20 cellular contexts compared by ENCODE assay signal in genomic region chr17:73100363-73100762, GRCh38. TPM values are rescaled to one million over a fixed set of nuclear protein-coding genes. Genes with fewer than 3 reads are reported as not detected.
DNase-seq lines count a peak whose midpoint lies in the region; ATAC-seq, FAIRE-seq and TF ChIP-seq lines count a peak whose summit lies in the region.
"Had no signal": no experiment of that assay in that cellular context is flagged by ENCODE, and none has a peak within 500 bp of the region (broad histone marks: within the 10 kb centered on the region; RNA-seq: fewer than 3 reads in every experiment).

No MANE protein-coding gene starts in this region.

- H3K27ac Mint-ChIP-seq in activated CD4-positive, alpha-beta memory T cell treated with anti-CD3 and anti-CD28 coated beads, Interleukin-2, amount 10 ng/mL, durations not matched to agents 7 days and 5 days, result no peak overlapping the region
- no peak overlapping the region for H3K27ac Mint-ChIP-seq in activated CD4-positive, alpha-beta memory T cell treated with anti-CD3 and anti-CD28 coated beads for 36 hours
- H3K27ac Mint-ChIP-seq: B cell; CD4-positive, alpha-beta T cell; CD8-positive, alpha-beta T cell had no signal

- H3K36me3 ChIP-seq in HepG2 (replicated peaks in 1 of 2; ENCODE audit: control insufficient read depth in 1 of 2, insufficient read depth in 2 of 2, low read length in 2 of 2) (no peaks in the 10 kb centered on the region), right lobe of liver (no peaks in the 10 kb centered on the region), K562 (ENCODE audit: control insufficient read depth, insufficient read depth, low read length) (no peaks in the 10 kb centered on the region)
- H3K36me3 ChIP-seq: BLaER1 treated with 17β-estradiol and CSF1 and Interleukin-3, amounts not matched to agents 10 nM and 100 nM had no signal

- H4K20me1 ChIP-seq in HepG2 (ENCODE audit: insufficient read depth, low read length) (no peaks in the 10 kb centered on the region), K562 (replicated peaks; ENCODE audit: control insufficient read depth, insufficient read depth, low read length) (no peaks in the 10 kb centered on the region)
- H4K20me1 ChIP-seq: BLaER1 treated with 17β-estradiol and CSF1 and Interleukin-3, amounts not matched to agents 10 nM and 100 nM had no signal

- TF ChIP-seq POLR2A in HepG2 (IDR thresholded peaks at IDR 0.05; ENCODE audit: insufficient read depth in 1 of 2, low read depth in 2 of 2, low read length in 2 of 2), result no peak
- TF ChIP-seq POLR2A in right lobe of liver (IDR thresholded peaks at IDR 0.05), result no peak
- TF ChIP-seq POLR2A in K562 (conservative IDR thresholded peaks at IDR 0.05), result no peak

- in situ Hi-C loops in HepG2 (cut with HindIII; ENCODE audit: extremely low pct_ligation_motif_present, low pct_unique_long_range_greater_than_20kb), result no loop called here
- in situ Hi-C loops in K562 (cut with MboI), result no loop called here

- no peaks in the 10 kb centered on the region for H3K9me1 ChIP-seq in K562 (ENCODE audit: control insufficient read depth, insufficient read depth, low read length)

- TF ChIP-seq EP300 in HepG2 (IDR thresholded peaks at IDR 0.05; ENCODE audit: low read depth in 2 of 2, low read length in 2 of 2), result no peak
- TF ChIP-seq EP300 in HepG2 (CRISPR knock-in tag; IDR thresholded peaks at IDR 0.05; ENCODE audit: borderline replicate concordance), result no peak
- TF ChIP-seq EP300 in K562 (IDR thresholded peaks at IDR 0.05; ENCODE audit: low read length), result no peak

- H3K4me3 Mint-ChIP-seq in activated CD4-positive, alpha-beta memory T cell treated with anti-CD3 and anti-CD28 coated beads, Interleukin-2, amount 10 ng/mL, durations not matched to agents 7 days and 5 days, result no peak overlapping the region
- no peak overlapping the region for H3K4me3 Mint-ChIP-seq in activated CD4-positive, alpha-beta memory T cell treated with anti-CD3 and anti-CD28 coated beads for 36 hours
- H3K4me3 Mint-ChIP-seq: B cell; CD4-positive, alpha-beta T cell; CD8-positive, alpha-beta T cell had no signal

- H2AFZ ChIP-seq in HepG2 (ENCODE audit: low read length) (no peak overlapping the region), K562 (ENCODE audit: low read depth, low read length) (no peak overlapping the region)

- TF ChIP-seq RAD21 in HepG2 (CRISPR knock-in tag; IDR thresholded peaks at IDR 0.05) (no peak), K562 (CRISPR knock-in tag; conservative IDR thresholded peaks at IDR 0.05 in 1 of 2, IDR thresholded peaks at IDR 0.05 in 1 of 2) (no peak)

- H3K9ac ChIP-seq in HepG2 (ENCODE audit: insufficient read depth, low read depth, low read length), result no peak overlapping the region
- no peak overlapping the region for H3K9ac ChIP-seq in K562 (ENCODE audit: insufficient read depth in 1 of 2, low read depth in 2 of 2, low read length in 2 of 2)
- H3K9ac ChIP-seq: BLaER1 treated with 17β-estradiol and CSF1 and Interleukin-3, amounts not matched to agents 10 nM and 100 nM had no signal

- WGBS in HepG2 (ENCODE audit: low lambda C conversion rate), result 75% methylated on average over 2 of the region's 2 CpGs
- 70% methylated on average over 2 of the region's 2 CpGs for WGBS in right lobe of liver (ENCODE audit: insufficient coverage, low coverage, low lambda C conversion rate, missing lambda C conversion rate)
- 22% methylated on average over 2 of the region's 2 CpGs for WGBS in K562 (ENCODE audit: insufficient coverage, low coverage, missing lambda C conversion rate)

- no TSS peak for BruUV-seq in HepG2 (replicated peaks; lab: Mats Ljungman, UMichigan)
- BruUV-seq in K562 (replicated peaks; lab: Mats Ljungman, UMichigan), result no TSS peak

- peaks cover 4% of the 10 kb centered on the region; the same call in 1 of the 2 replicates for H3K9me3 ChIP-seq in HepG2 (ENCODE audit: low read length)
- no peaks in the 10 kb centered on the region for H3K9me3 ChIP-seq in right lobe of liver
- H3K9me3 ChIP-seq in K562 (replicated peaks; ENCODE audit: control insufficient read depth, insufficient read depth, low read depth, low read length), result no peaks in the 10 kb centered on the region
- H3K9me3 ChIP-seq: Caco-2 had no signal

- H3K27ac ChIP-seq in HepG2 (ENCODE audit: extremely low read length, insufficient read depth, low read length), result no peak overlapping the region
- no peak overlapping the region for H3K27ac ChIP-seq in right lobe of liver
- no peak overlapping the region for H3K27ac ChIP-seq in K562 (ENCODE audit: extremely low read depth, low read depth, low read length)
- H3K27ac ChIP-seq: 22Rv1; A549; BLaER1 treated with 17β-estradiol and CSF1 and Interleukin-3, amounts not matched to agents 10 nM and 100 nM; C4-2B had no signal

- CTCF ChIA-PET in activated CD4-positive, alpha-beta memory T cell treated with anti-CD3 and anti-CD28 coated beads, Interleukin-2, amount 10 ng/mL, durations not matched to agents 7 days and 5 days (lab: Charles Lee), result no interaction called here
- CTCF ChIA-PET in activated CD4-positive, alpha-beta memory T cell treated with anti-CD3 and anti-CD28 coated beads for 36 hours (lab: Charles Lee), result no interaction called here
- CTCF ChIA-PET in HepG2 (lab: Yijun Ruan, JAX; ENCODE audit: low intra/inter-chr PET ratio, low total read pairs), result no interaction called here
- CTCF ChIA-PET in K562 (lab: Yijun Ruan, JAX; ENCODE audit: low intra/inter-chr PET ratio), result no interaction called here

- intact Hi-C loops in activated CD4-positive, alpha-beta memory T cell treated with anti-CD3 and anti-CD28 coated beads for 36 hours (cut with micrococcal nuclease), result no loop called here
- intact Hi-C loops in HepG2 (cut with micrococcal nuclease; ENCODE audit: unreplicated experiment), result no loop called here
- intact Hi-C loops in right lobe of liver (cut with DNase I), result no loop called here
- intact Hi-C loops in K562 (cut with micrococcal nuclease), result no loop called here
- intact Hi-C loops in Right ventricle myocardium inferior (cut with DNase I), result no loop called here

- TF ChIP-seq CTCF in HepG2 (CRISPR knock-in tag; IDR thresholded peaks at IDR 0.05), result no peak
- TF ChIP-seq CTCF in right lobe of liver (IDR thresholded peaks at IDR 0.05), result no peak
- TF ChIP-seq CTCF in K562 (IDR thresholded peaks at IDR 0.05 in 2 of 3, conservative IDR thresholded peaks at IDR 0.05 in 1 of 3; ENCODE audit: insufficient read depth in 2 of 3, low read depth in 1 of 3, low read length in 3 of 3), result no peak

- no peaks in the 10 kb centered on the region for H3K9me3 Mint-ChIP-seq in activated CD4-positive, alpha-beta memory T cell treated with anti-CD3 and anti-CD28 coated beads, Interleukin-2, amount 10 ng/mL, durations not matched to agents 7 days and 5 days
- no peaks in the 10 kb centered on the region for H3K9me3 Mint-ChIP-seq in activated CD4-positive, alpha-beta memory T cell treated with anti-CD3 and anti-CD28 coated beads for 36 hours
- H3K9me3 Mint-ChIP-seq: CD4-positive, alpha-beta T cell; CD8-positive, alpha-beta T cell had no signal

- no peaks in the 10 kb centered on the region for H3K4me1 Mint-ChIP-seq in activated CD4-positive, alpha-beta memory T cell treated with anti-CD3 and anti-CD28 coated beads, Interleukin-2, amount 10 ng/mL, durations not matched to agents 7 days and 5 days
- no peaks in the 10 kb centered on the region for H3K4me1 Mint-ChIP-seq in activated CD4-positive, alpha-beta memory T cell treated with anti-CD3 and anti-CD28 coated beads for 36 hours (ENCODE audit: low read depth)

- H3K79me2 ChIP-seq in HepG2 (ENCODE audit: insufficient read depth, low read length), result no peaks in the 10 kb centered on the region
- no peaks in the 10 kb centered on the region for H3K79me2 ChIP-seq in K562 (ENCODE audit: control insufficient read depth, insufficient read depth, low read length)

- no peak overlapping the region for H3K4me2 ChIP-seq in HepG2 (ENCODE audit: low read depth, low read length)
- no peak overlapping the region for H3K4me2 ChIP-seq in K562 (ENCODE audit: insufficient read depth, low read length)
- H3K4me2 ChIP-seq: A549; BLaER1 treated with 17β-estradiol and CSF1 and Interleukin-3, amounts not matched to agents 10 nM and 100 nM had no signal

- POLR2A ChIA-PET in activated CD4-positive, alpha-beta memory T cell treated with anti-CD3 and anti-CD28 coated beads, Interleukin-2, amount 10 ng/mL, durations not matched to agents 7 days and 5 days (lab: Charles Lee), result no interaction called here
- POLR2A ChIA-PET in activated CD4-positive, alpha-beta memory T cell treated with anti-CD3 and anti-CD28 coated beads for 36 hours (lab: Charles Lee), result no interaction called here
- POLR2A ChIA-PET in HepG2 (lab: Yijun Ruan, JAX), result no interaction called here
- POLR2A ChIA-PET in K562 (lab: Yijun Ruan, JAX), result no interaction called here

- H3K4me1 ChIP-seq in HepG2 (ENCODE audit: insufficient read depth, low read length), result no peaks in the 10 kb centered on the region
- no peaks in the 10 kb centered on the region for H3K4me1 ChIP-seq in right lobe of liver
- no peaks in the 10 kb centered on the region; a peak in 1 of 5 replicates for H3K4me1 ChIP-seq in K562 (replicated peaks in 1 of 2; ENCODE audit: control insufficient read depth in 2 of 2, insufficient read depth in 2 of 2, low read length in 2 of 2)
- H3K4me1 ChIP-seq: A549, Caco-2 had no signal

- H3K4me3 ChIP-seq in HepG2 (replicated peaks in 1 of 3; ENCODE audit: insufficient read depth in 1 of 3, low read depth in 2 of 3, low read length in 3 of 3), result no peak overlapping the region
- no peak overlapping the region for H3K4me3 ChIP-seq in right lobe of liver
- H3K4me3 ChIP-seq in K562, result no peak overlapping the region
- H3K4me3 ChIP-seq: A549; BLaER1 treated with 17β-estradiol and CSF1 and Interleukin-3, amounts not matched to agents 10 nM and 100 nM had no signal

- no peaks in the 10 kb centered on the region for H3K36me3 Mint-ChIP-seq in activated CD4-positive, alpha-beta memory T cell treated with anti-CD3 and anti-CD28 coated beads, Interleukin-2, amount 10 ng/mL, durations not matched to agents 7 days and 5 days (ENCODE audit: low read depth)
- H3K36me3 Mint-ChIP-seq in activated CD4-positive, alpha-beta memory T cell treated with anti-CD3 and anti-CD28 coated beads for 36 hours, result no peaks in the 10 kb centered on the region
- H3K36me3 Mint-ChIP-seq: CD8-positive, alpha-beta T cell had no signal

- H3K27me3 ChIP-seq in HepG2 (ENCODE audit: control insufficient read depth in 1 of 2, insufficient read depth in 2 of 2, low read length in 2 of 2) (peaks cover 0 to 44% of the 10 kb centered on the region in 2 experiments; a peak in 2 of 5 replicates), right lobe of liver (no peaks in the 10 kb centered on the region), K562 (ENCODE audit: control insufficient read depth in 2 of 2, insufficient read depth in 2 of 2, low read length in 2 of 2) (peaks cover 22 to 52% of the 10 kb centered on the region in 2 experiments)
- H3K27me3 ChIP-seq: BLaER1 treated with 17β-estradiol and CSF1 and Interleukin-3, amounts not matched to agents 10 nM and 100 nM had no signal

- peaks cover 10% of the 10 kb centered on the region for H3K27me3 Mint-ChIP-seq in activated CD4-positive, alpha-beta memory T cell treated with anti-CD3 and anti-CD28 coated beads, Interleukin-2, amount 10 ng/mL, durations not matched to agents 7 days and 5 days
- peaks cover 5% of the 10 kb centered on the region for H3K27me3 Mint-ChIP-seq in activated CD4-positive, alpha-beta memory T cell treated with anti-CD3 and anti-CD28 coated beads for 36 hours

- no peak for FAIRE-seq in HepG2 (lab: Jason Lieb, UNC)
- no peak for FAIRE-seq in K562 (lab: Jason Lieb, UNC)
- FAIRE-seq: A549, D721Med, G401.6, GM12891, GM19239 had no signal

- no peak for ATAC-seq in HepG2
- no peak for ATAC-seq in right lobe of liver
- ATAC-seq in K562, result no peak
- ATAC-seq in Right ventricle myocardium inferior, result no peak
- ATAC-seq: CD8-positive, alpha-beta T cell had no signal

- DNase-seq in activated CD4-positive, alpha-beta memory T cell treated with anti-CD3 and anti-CD28 coated beads, Interleukin-2, amount 10 ng/mL, durations not matched to agents 7 days and 5 days, result peak; percentile 3
- no peak for DNase-seq in activated CD4-positive, alpha-beta memory T cell treated with anti-CD3 and anti-CD28 coated beads for 36 hours
- DNase-seq in HepG2 (ENCODE audit: low spot score) (no peak), right lobe of liver (no peak), K562 (ENCODE audit: extremely low read depth in 1 of 4, low spot score in 3 of 4) (no peak), Right ventricle myocardium inferior (ENCODE audit: missing footprints) (no peak)
- DNase-seq: Caco-2; Calu3; CD4-positive, alpha-beta T cell; CD8-positive, alpha-beta T cell; DMS79 treated with DMSO at 0.1 percent for 48 hours had no signal

RNA-seq across cellular contexts. Expression of gene SLC39A11, which starts 7.9 kb away (rescaled TPM):
- total RNA-seq in activated CD4-positive, alpha-beta memory T cell treated with anti-CD3 and anti-CD28 coated beads, Interleukin-2, amount 10 ng/mL, durations not matched to agents 7 days and 5 days, result 10 to 100 TPM; 17.0 to 17.3 TPM
- 10 to 100 TPM; 14.9 to 15.2 TPM for total RNA-seq in activated CD4-positive, alpha-beta memory T cell treated with anti-CD3 and anti-CD28 coated beads for 36 hours
- total RNA-seq in HepG2 (2016; rRNA removed; fragmentation: Illumina TruSeq; extraction: Trizol) (19.2 and 31.5 TPM in 2 replicates), right lobe of liver (10 to 100 TPM; 25.4 to 49.6 (median 39.3) TPM), K562 (2014; rRNA removed) (11.8 and 15.1 TPM in 2 replicates), K562 (2014; rRNA removed; fragmentation: Illumina TruSeq; extraction: Trizol) (12.7 and 12.9 TPM in 2 replicates), K562 (2015; rRNA removed; fragmentation: Illumina TruSeq; extraction: Trizol) (20.2 TPM in 2 replicates), K562 (2021) (25.6 and 26.4 TPM in 2 replicates), Right ventricle myocardium inferior (6.9 TPM)
- total RNA-seq in HepG2 (2016; cell fraction: cytosol; rRNA removed; fragmentation: Illumina TruSeq; extraction: Trizol; ENCODE audit: low read depth), result 4.1 and 5.7 TPM in 2 replicates
- total RNA-seq in HepG2 (2016; cell fraction: insoluble cytoplasmic fraction; rRNA removed; fragmentation: Illumina TruSeq; extraction: Trizol), result 17.6 and 30.8 TPM in 2 replicates
- 11.7 and 12.9 TPM in 2 replicates for total RNA-seq in HepG2 (2016; cell fraction: membrane; rRNA removed; fragmentation: Illumina TruSeq; extraction: Trizol)
- total RNA-seq in HepG2 (2016; cell fraction: nucleus; rRNA removed; fragmentation: Illumina TruSeq; extraction: Trizol), result 44.0 and 45.4 TPM in 2 replicates
- polyA plus RNA-seq in HepG2 (2011; rRNA removed) (17.2 and 18.4 TPM in 2 replicates), K562 (2011; rRNA removed) (8.8 and 10.5 TPM in 2 replicates), K562 (2014; fragmentation: Illumina TruSeq; extraction: Trizol) (11.0 and 13.4 TPM in 2 replicates), K562 (2014; fragmentation: Nextera tagmentation; extraction: Ambion mirVana) (10 to 100 TPM; 11.5 to 13.7 TPM), K562 (2014; rRNA removed) (12.8 and 15.2 TPM in 2 replicates)
- polyA plus RNA-seq in HepG2 (2011; cell fraction: cytosol; rRNA removed), result 16.2 and 18.4 TPM in 2 replicates
- polyA plus RNA-seq in HepG2 (2011; cell fraction: nucleus; rRNA removed), result 15.4 and 18.6 TPM in 2 replicates
- polyA plus RNA-seq in HepG2 (2012), result 17.7 and 24.6 TPM in 2 replicates
- polyA plus RNA-seq in HepG2 (2016; cell fraction: cytosol; fragmentation: Illumina TruSeq; extraction: Trizol; ENCODE audit: low read depth), result 2.6 and 3.2 TPM in 2 replicates
- 14.1 and 14.5 TPM in 2 replicates for polyA plus RNA-seq in HepG2 (2016; cell fraction: insoluble cytoplasmic fraction; fragmentation: Illumina TruSeq; extraction: Trizol; ENCODE audit: low read depth)
- polyA plus RNA-seq in HepG2 (2016; cell fraction: membrane; fragmentation: Illumina TruSeq; extraction: Trizol; ENCODE audit: low read depth), result 6.3 and 6.4 TPM in 2 replicates
- 27.4 and 30.8 TPM in 2 replicates for polyA plus RNA-seq in HepG2 (2016; cell fraction: nucleus; fragmentation: Illumina TruSeq; extraction: Trizol; ENCODE audit: insufficient read depth, low read depth)
- 37.9 and 99.2 TPM in 2 replicates for polyA minus RNA-seq in HepG2 (2011; rRNA and poly(A)+ RNA removed; ENCODE audit: low replicate concordance)
- 19.3 and 20.3 TPM in 2 replicates for polyA minus RNA-seq in HepG2 (2011; cell fraction: cytosol; rRNA and poly(A)+ RNA removed)
- 52.5 and 61.2 TPM in 2 replicates for polyA minus RNA-seq in HepG2 (2011; cell fraction: nucleus; rRNA and poly(A)+ RNA removed)
- 51.5 and 68.1 TPM in 2 replicates for total RNA-seq in K562 (2011; cell fraction: chromatin; rRNA removed; ENCODE audit: low replicate concordance)
- 52.9 and 55.3 TPM in 2 replicates for total RNA-seq in K562 (2011; cell fraction: nucleolus; rRNA removed)
- total RNA-seq in K562 (2011; cell fraction: nucleoplasm; rRNA removed), result 74.6 and 85.3 TPM in 2 replicates
- 9.1 and 10.5 TPM in 2 replicates for polyA plus RNA-seq in K562 (2011; cell fraction: cytosol; rRNA removed)
- polyA plus RNA-seq in K562 (2011; cell fraction: nucleus; rRNA removed), result 12.2 and 21.3 TPM in 2 replicates
- polyA plus RNA-seq in K562 (2012), result 19.8 and 21.1 TPM in 2 replicates
- polyA minus RNA-seq in K562 (2011; rRNA and poly(A)+ RNA removed), result 18.1 and 20.4 TPM in 2 replicates
- 10.3 and 16.1 TPM in 2 replicates for polyA minus RNA-seq in K562 (2011; cell fraction: cytosol; rRNA and poly(A)+ RNA removed)
- 23.0 and 23.8 TPM in 2 replicates for polyA minus RNA-seq in K562 (2011; cell fraction: nucleus; rRNA and poly(A)+ RNA removed)
